Comparison of ENCODE assay signal across 28 cellular contexts in the genomic region with DNA sequence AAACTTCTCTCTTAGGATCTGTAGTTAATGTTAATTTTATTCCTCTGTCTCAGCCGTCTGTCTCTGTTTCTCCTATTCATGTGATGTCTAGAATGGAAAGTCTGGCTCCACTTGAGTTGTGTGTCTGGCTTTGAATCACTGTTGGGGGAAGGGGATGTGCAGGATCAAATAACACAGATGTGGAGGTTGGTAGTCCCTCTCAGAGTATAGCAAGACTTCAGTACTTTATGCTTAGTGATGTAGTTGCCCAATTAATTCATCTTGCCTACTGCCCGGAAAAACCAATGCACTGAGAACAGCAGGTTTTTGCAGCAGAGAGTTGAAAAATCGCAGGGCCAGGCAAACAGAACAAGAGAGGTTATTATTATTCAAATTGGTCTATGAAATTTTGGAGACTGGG.
A peak's percentile ranks its signal among the peaks of the same experiment; 100 is the strongest.
DNase-seq lines count a peak whose midpoint lies in the region; ATAC-seq, FAIRE-seq and TF ChIP-seq lines count a peak whose summit lies in the region.
"Had no signal": no experiment of that assay in that cellular context is flagged by ENCODE, and none has a peak within 500 bp of the region (broad histone marks: within the 10 kb centered on the region; RNA-seq: fewer than 3 reads in every experiment).

No MANE protein-coding gene starts in this region.

- H3K79me2 ChIP-seq in astrocyte (ENCODE audit: insufficient read depth, low read length) (no peaks in the 10 kb centered on the region), smooth muscle cell (ENCODE audit: low read depth) (peaks cover 74% of the 10 kb centered on the region)

- peaks cover 34% of the 10 kb centered on the region for H3K4me1 Mint-ChIP-seq in astrocyte (ENCODE audit: low read depth, unreplicated experiment)
- no peaks in the 10 kb centered on the region for H3K4me1 Mint-ChIP-seq in glutamatergic neuron (ENCODE audit: low read depth, unreplicated experiment)

- H3K27me3 ChIP-seq in astrocyte (ENCODE audit: insufficient read depth, low read length) = no peaks in the 10 kb centered on the region
- H3K27me3 ChIP-seq in smooth muscle cell (ENCODE audit: low read depth) = no peaks in the 10 kb centered on the region
- H3K27me3 ChIP-seq: foreskin keratinocyte, stomach had no signal

- H3K9me3 ChIP-seq in astrocyte (ENCODE audit: insufficient read depth, low read depth, low read length) (no peaks in the 10 kb centered on the region), smooth muscle cell (replicated peaks; ENCODE audit: low read depth) (no peaks in the 10 kb centered on the region)
- H3K9me3 ChIP-seq: stomach had no signal

- no peak overlapping the region for H2AFZ ChIP-seq in astrocyte (ENCODE audit: low read depth, low read length)
- H2AFZ ChIP-seq in smooth muscle cell (ENCODE audit: low read depth) = no peak overlapping the region

- ATAC-seq in GM21423 (IDR thresholded peaks at IDR 0.05; ENCODE audit: unreplicated experiment) = no peak
- ATAC-seq: activated CD8-positive, alpha-beta T cell treated with anti-CD3 and anti-CD28 coated beads for 36 hours; foreskin keratinocyte had no signal

- no peak overlapping the region for H3K4me3 ChIP-seq in astrocyte (ENCODE audit: insufficient read depth, low read depth, low read length)
- no peak overlapping the region for H3K4me3 ChIP-seq in smooth muscle cell
- H3K4me3 ChIP-seq: stomach had no signal

- H3K9ac ChIP-seq in astrocyte (ENCODE audit: low read length) (no peak overlapping the region), smooth muscle cell (ENCODE audit: low read depth) (peak overlapping the region; percentile 41)

- H3K9me3 Mint-ChIP-seq in astrocyte (ENCODE audit: unreplicated experiment) (no peaks in the 10 kb centered on the region), glutamatergic neuron (ENCODE audit: unreplicated experiment) (peaks cover 3% of the 10 kb centered on the region)
- H3K9me3 Mint-ChIP-seq: activated CD8-positive, alpha-beta T cell treated with anti-CD3 and anti-CD28 coated beads for 36 hours had no signal

- H3K4me1 ChIP-seq in astrocyte (ENCODE audit: insufficient read depth, low read length) (peaks cover 6% of the 10 kb centered on the region), smooth muscle cell (ENCODE audit: low read depth) (peaks cover 9% of the 10 kb centered on the region)
- H3K4me1 ChIP-seq: foreskin keratinocyte, stomach had no signal

- H3K27ac Mint-ChIP-seq in astrocyte (ENCODE audit: unreplicated experiment) = peak overlapping the region; percentile 30
- H3K27ac Mint-ChIP-seq in glutamatergic neuron (ENCODE audit: unreplicated experiment) = peak overlapping the region; percentile 3
- H3K27ac Mint-ChIP-seq: activated CD8-positive, alpha-beta T cell treated with anti-CD3 and anti-CD28 coated beads for 36 hours; type B pancreatic cell had no signal

- peaks cover 19% of the 10 kb centered on the region for H3F3A ChIP-seq in smooth muscle cell (ENCODE audit: low read depth)

- no peaks in the 10 kb centered on the region for H3K36me3 ChIP-seq in astrocyte (ENCODE audit: insufficient read depth, low read length)
- H3K36me3 ChIP-seq in smooth muscle cell (ENCODE audit: low read depth) = no peaks in the 10 kb centered on the region
- H3K36me3 ChIP-seq: stomach had no signal

- FAIRE-seq in astrocyte (lab: Jason Lieb, UNC) = no peak
- FAIRE-seq: bronchial epithelial cell, endometrium, GM19239, keratinocyte had no signal

- peak overlapping the region; percentile 8 for H3K4me2 ChIP-seq in astrocyte (ENCODE audit: low read length)
- peak overlapping the region; percentile 55 for H3K4me2 ChIP-seq in smooth muscle cell

- H3K4me3 Mint-ChIP-seq in astrocyte (ENCODE audit: unreplicated experiment) (no peak overlapping the region), glutamatergic neuron (ENCODE audit: unreplicated experiment) (no peak overlapping the region)
- H3K4me3 Mint-ChIP-seq: activated CD8-positive, alpha-beta T cell treated with anti-CD3 and anti-CD28 coated beads for 36 hours; type B pancreatic cell had no signal

- WGBS in smooth muscle cell (ENCODE audit: low lambda C conversion rate) = 34% methylated on average over 3 of the region's 3 CpGs

- TF ChIP-seq CTCF in astrocyte (IDR thresholded peaks at IDR 0.05; ENCODE audit: insufficient read depth, low read depth, low read length) (no peak), glutamatergic neuron (IDR thresholded peaks at IDR 0.05; ENCODE audit: partially characterized antibody, unreplicated experiment) (no peak), smooth muscle cell (IDR thresholded peaks at IDR 0.05; ENCODE audit: borderline replicate concordance, insufficient read depth, poor library complexity, severe bottlenecking) (no peak)

- DNase-seq in NCI-H2171 treated with DMSO at 0.1 percent for 48 hours (lab: John Stamatoyannopoulos, UW) = peak; percentile 44
- no peak for DNase-seq in NCI-H2171 (lab: John Stamatoyannopoulos, UW)
- peak; percentile 77 for DNase-seq in astrocyte (ENCODE audit: low read depth)
- no peak for DNase-seq in glutamatergic neuron
- DNase-seq in smooth muscle cell (lab: John Stamatoyannopoulos, UW; ENCODE audit: unreplicated experiment) = no peak
- no peak for DNase-seq in NCI-H524 treated with DMSO at 0.1 percent for 48 hours (lab: John Stamatoyannopoulos, UW)
- no peak for DNase-seq in GOT3 (lab: John Stamatoyannopoulos, UW)
- DNase-seq: activated CD4-positive, CD25-positive, alpha-beta regulatory T cell; activated CD8-positive, alpha-beta T cell treated with anti-CD3 and anti-CD28 coated beads for 36 hours; activated gamma-delta T cell; activated T-cell treated with anti-CD3 and anti-CD28 coated beads for 4 hours; COR-L47; DND-41; foreskin keratinocyte; hippocampal formation; NCI-H1092 treated with DMSO at 0.1 percent for 48 hours; NCI-H2081 treated with DMSO at 0.1 percent for 48 hours; NCI-H526 treated with DMSO at 0.1 percent for 48 hours; nucleus accumbens; stomach; T-helper 9 cell had no signal

- H3K36me3 Mint-ChIP-seq in astrocyte (ENCODE audit: low read depth, unreplicated experiment) = peaks cover 10% of the 10 kb centered on the region
- H3K36me3 Mint-ChIP-seq in glutamatergic neuron (ENCODE audit: unreplicated experiment) = no peaks in the 10 kb centered on the region

- H3K27me3 Mint-ChIP-seq in astrocyte (ENCODE audit: low read depth, unreplicated experiment) (no peaks in the 10 kb centered on the region), glutamatergic neuron (ENCODE audit: unreplicated experiment) (peaks cover 4% of the 10 kb centered on the region)
- H3K27me3 Mint-ChIP-seq: activated CD8-positive, alpha-beta T cell treated with anti-CD3 and anti-CD28 coated beads for 36 hours; type B pancreatic cell had no signal

- H3K27ac ChIP-seq in astrocyte (ENCODE audit: low read depth, low read length) (no peak overlapping the region), smooth muscle cell (ENCODE audit: low read depth) (peak overlapping the region; percentile 92)
- H3K27ac ChIP-seq: foreskin keratinocyte, RWPE1, stomach had no signal

- H4K20me1 ChIP-seq in astrocyte (ENCODE audit: insufficient read depth, low read length) (no peaks in the 10 kb centered on the region), smooth muscle cell (ENCODE audit: low read depth) (no peaks in the 10 kb centered on the region)

Comparison
In these comparisons a context has a peak if more than half of its experiments do, and no peak if none do; other contexts are left out.
1. DNase-seq: peak in NCI-H2171 treated with DMSO at 0.1 percent for 48 hours (single experiment) and astrocyte (single experiment); none in NCI-H2171 (single experiment), glutamatergic neuron (single experiment), smooth muscle cell (single experiment), NCI-H524 treated with DMSO at 0.1 percent for 48 hours (single experiment) and GOT3 (single experiment).